In the genomic region with DNA sequence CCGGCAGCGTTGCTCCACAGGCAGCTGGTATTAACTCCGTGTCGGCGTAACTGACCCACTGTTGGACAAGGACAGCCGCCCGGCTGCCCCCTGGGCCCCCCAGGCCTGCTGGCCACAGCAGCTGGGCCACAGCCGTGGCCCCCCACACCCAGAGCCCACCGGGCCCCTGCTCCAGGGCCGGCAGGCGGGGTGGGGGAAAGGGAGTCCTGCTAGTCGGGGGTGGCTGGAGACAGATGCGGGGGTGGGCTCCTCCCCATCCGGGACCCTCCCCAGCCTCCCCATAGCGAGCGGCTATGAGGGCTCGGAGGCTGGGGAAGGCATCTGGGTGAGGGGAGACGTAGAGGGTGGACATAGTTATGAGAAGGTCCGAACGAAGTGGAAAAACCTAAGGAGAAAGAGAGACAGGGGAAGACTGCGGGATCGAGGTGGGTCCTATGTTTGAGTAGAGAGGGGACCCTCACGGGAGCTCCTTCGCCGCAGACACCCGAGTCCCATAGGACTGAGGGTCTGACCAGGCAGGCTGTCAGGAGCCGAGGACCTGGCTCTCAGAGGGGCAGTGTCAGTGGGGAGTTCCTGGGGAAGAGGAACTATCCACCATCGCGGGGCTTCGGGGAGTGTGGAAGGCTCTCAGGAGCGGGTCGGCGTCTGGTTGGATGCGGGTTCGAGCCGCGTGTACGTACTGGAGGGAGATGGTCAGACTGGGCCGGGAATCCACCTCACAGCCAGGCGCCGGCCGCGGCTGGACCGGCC, we compare ENCODE assay signal across 8 cellular contexts.
DNase-seq lines count a peak whose midpoint lies in the region; ATAC-seq and TF ChIP-seq lines count a peak whose summit lies in the region.

No MANE protein-coding gene starts in this region.

- peak overlapping the region; percentile 91 for H3K4me3 ChIP-seq in astrocyte of the cerebellum (ENCODE audit: low read depth, low read length)

- DNase-seq in ACHN (peak; percentile 41), KBM-7 (peak; percentile 75), astrocyte of the cerebellum (ENCODE audit: low read depth) (no peak), iris pigment epithelial cell (ENCODE audit: low read depth) (peak; percentile 59)
- peak in 1 of 2 donors; percentile 48 for DNase-seq in stimulated activated naive CD8-positive, alpha-beta T cell treated with anti-CD3 and anti-CD28 coated beads, Interleukin-15, amount 100 ng/mL, for 72 hours
- no peak for DNase-seq in effector CD8-positive, alpha-beta T cell (lab: John Stamatoyannopoulos, UW)

- in situ Hi-C loops in ACHN (cut with HindIII; ENCODE audit: low pct_ligation_motif_present, low pct_unique_long_range_greater_than_20kb, low sequenced_read_pairs) (no loop called here), KBM-7 (cut with MboI; ENCODE audit: low pct_unique_long_range_greater_than_20kb, low sequenced_read_pairs) (no loop called here), astrocyte of the cerebellum (cut with HindIII; ENCODE audit: low sequenced_read_pairs) (no loop called here)

- H3K4me1 Mint-ChIP-seq in stimulated activated naive CD8-positive, alpha-beta T cell treated with anti-CD3 and anti-CD28 coated beads, Interleukin-15, amount 100 ng/mL, for 72 hours: peaks cover 59% of the 10 kb centered on the region

- no peak for TF ChIP-seq CTCF in astrocyte of the cerebellum (IDR thresholded peaks at IDR 0.05; ENCODE audit: low read depth, low read length, missing control alignments)

- H3K27me3 Mint-ChIP-seq in stimulated activated naive CD8-positive, alpha-beta T cell treated with anti-CD3 and anti-CD28 coated beads, Interleukin-15, amount 100 ng/mL, for 72 hours: no peaks in the 10 kb centered on the region

- peak overlapping the region; percentile 97 to 99 for H3K27ac Mint-ChIP-seq in stimulated activated naive CD8-positive, alpha-beta T cell treated with anti-CD3 and anti-CD28 coated beads, Interleukin-15, amount 100 ng/mL, for 72 hours

- ATAC-seq in GM18907 (IDR thresholded peaks at IDR 0.05; ENCODE audit: unreplicated experiment) (peak; percentile 18), HG03159 (IDR thresholded peaks at IDR 0.05; ENCODE audit: unreplicated experiment) (no peak)
- peak; percentile 46 for ATAC-seq in stimulated activated naive CD8-positive, alpha-beta T cell treated with anti-CD3 and anti-CD28 coated beads, Interleukin-15, amount 100 ng/mL, for 72 hours

- no peaks in the 10 kb centered on the region for H3K9me3 Mint-ChIP-seq in stimulated activated naive CD8-positive, alpha-beta T cell treated with anti-CD3 and anti-CD28 coated beads, Interleukin-15, amount 100 ng/mL, for 72 hours

- peak overlapping the region; percentile 93 to 97 for H3K4me3 Mint-ChIP-seq in stimulated activated naive CD8-positive, alpha-beta T cell treated with anti-CD3 and anti-CD28 coated beads, Interleukin-15, amount 100 ng/mL, for 72 hours

Comparison
In these comparisons a context has a peak if more than half of its experiments do, and no peak if none do; other contexts are left out.
1. DNase-seq: peak in ACHN (single experiment), KBM-7 (single experiment) and iris pigment epithelial cell (single experiment); none in astrocyte of the cerebellum (single experiment) and effector CD8-positive, alpha-beta T cell (single experiment).